9 cellular contexts compared by ENCODE assay signal in genomic region chr14:58107947-58108552, GRCh38. TPM values are rescaled to one million over a fixed set of nuclear protein-coding genes. Genes with fewer than 3 reads are reported as not detected.
A peak's percentile ranks its signal among the peaks of the same experiment; 100 is the strongest.
DNase-seq lines count a peak whose midpoint lies in the region; ATAC-seq and TF ChIP-seq lines count a peak whose summit lies in the region.
"Had no signal": no experiment of that assay in that cellular context is flagged by ENCODE, and none has a peak within 500 bp of the region (broad histone marks: within the 10 kb centered on the region; RNA-seq: fewer than 3 reads in every experiment).

No MANE protein-coding gene starts in this region.

- ATAC-seq in stimulated activated naive CD8-positive, alpha-beta T cell treated with anti-CD3 and anti-CD28 coated beads, Interleukin-15, Interleukin-2, amounts not matched to agents 100 U/mL and 50 U/mL, for 24 hours: no peak
- no peak for ATAC-seq in HG03354 (IDR thresholded peaks at IDR 0.05; ENCODE audit: poor library complexity, severe bottlenecking, unreplicated experiment)

- TF ChIP-seq CTCF in kidney epithelial cell (IDR thresholded peaks at IDR 0.05; ENCODE audit: insufficient read depth, low read length, poor library complexity, severe bottlenecking): peak; percentile 68

- DNase-seq in NCI-H1436 (lab: John Stamatoyannopoulos, UW) (peak; percentile 54), NCI-H1436 treated with DMSO at 0.1 percent for 48 hours (lab: John Stamatoyannopoulos, UW) (no peak), LHCN-M2 (ENCODE audit: low read depth) (peak; percentile 55), RKO (ENCODE audit: low spot score) (peak; percentile 80), brain pericyte (ENCODE audit: low read depth, low spot score) (peak; percentile 24), kidney epithelial cell (ENCODE audit: low read depth) (peak; percentile 37)
- peak; percentile 12 for DNase-seq in stimulated activated naive CD8-positive, alpha-beta T cell treated with anti-CD3 and anti-CD28 coated beads, Interleukin-15, Interleukin-2, amounts not matched to agents 100 U/mL and 50 U/mL, for 24 hours

- H3K4me3 ChIP-seq in kidney epithelial cell (ENCODE audit: low read depth, low read length): no peak overlapping the region
- H3K4me3 ChIP-seq: BLaER1 had no signal

- no peaks in the 10 kb centered on the region for H3K36me3 ChIP-seq in kidney epithelial cell (ENCODE audit: control insufficient read depth, insufficient read depth, low read length)
- H3K36me3 ChIP-seq: BLaER1 had no signal

- no peaks in the 10 kb centered on the region for H3K27me3 ChIP-seq in kidney epithelial cell (ENCODE audit: control insufficient read depth, insufficient read depth, low read length)
- H3K27me3 ChIP-seq: BLaER1 had no signal

RNA-seq across cellular contexts. Expression of gene ARMH4, which starts 44.0 kb away (rescaled TPM):
- total RNA-seq in LHCN-M2 (2014; rRNA removed) (1.0 and 1.1 TPM in 2 replicates), kidney epithelial cell (4.1 and 4.2 TPM in 2 replicates)
- polyA plus RNA-seq in LHCN-M2 (2012): 2.8 TPM
